10 cellular contexts compared by ENCODE assay signal in the genomic region with DNA sequence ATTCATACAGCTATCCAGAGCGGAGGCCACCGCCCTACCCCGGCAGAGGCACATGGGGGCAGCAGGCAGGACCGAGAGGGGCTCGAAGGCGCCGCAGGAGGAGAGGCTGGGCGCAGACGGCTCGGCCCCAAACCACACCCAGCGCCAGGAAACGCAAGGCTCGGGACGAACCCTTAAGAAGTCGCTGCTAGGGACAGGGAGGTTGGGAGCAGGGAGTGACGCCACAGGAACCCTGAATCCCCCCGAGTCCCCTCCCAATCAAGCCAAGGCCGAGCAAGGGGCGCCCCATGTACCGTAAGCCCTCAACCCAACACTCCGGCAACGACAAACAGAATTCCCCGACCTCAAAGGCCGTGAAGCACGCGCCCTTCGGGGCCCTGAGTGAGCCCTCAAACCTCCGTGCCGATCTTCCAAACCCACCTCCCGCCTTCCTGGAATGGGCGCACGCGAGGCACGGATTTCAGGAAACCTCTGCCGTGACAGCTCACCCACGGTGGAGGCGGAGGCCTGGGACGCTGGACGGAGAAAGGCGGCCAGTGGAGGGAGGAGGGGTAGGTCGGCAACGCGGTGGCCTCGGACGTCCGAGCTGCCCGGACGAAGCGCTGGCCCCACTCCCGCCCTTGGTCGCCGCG. TPM values are rescaled to one million over a fixed set of nuclear protein-coding genes. Genes with fewer than 3 reads are reported as not detected.
DNase-seq lines count a peak whose midpoint lies in the region; ATAC-seq and TF ChIP-seq lines count a peak whose summit lies in the region.
"Had no signal": no experiment of that assay in that cellular context is flagged by ENCODE, and none has a peak within 500 bp of the region (broad histone marks: within the 10 kb centered on the region; RNA-seq: fewer than 3 reads in every experiment).

No MANE protein-coding gene starts in this region.

- peak overlapping the region; percentile 79 to 89 (median 86) for H3K4me3 Mint-ChIP-seq in CD4-positive, alpha-beta memory T cell
- H3K4me3 Mint-ChIP-seq in T-helper 2 cell treated with Interferon-gamma antibody and Interleukin-4, amounts not matched to agents 5 μg/mL and 100 μg/mL, for 36 hours: peak overlapping the region; percentile 74
- H3K4me3 Mint-ChIP-seq in effector memory CD8-positive, alpha-beta T cell: peak overlapping the region; percentile 86 to 88
- peak overlapping the region; percentile 87 for H3K4me3 Mint-ChIP-seq in natural killer cell

- CTCF ChIA-PET in CD4-positive, alpha-beta memory T cell (lab: Charles Lee; ENCODE audit: partially characterized antibody): interaction anchor here (1.2 to 1.6 kb wide), 4 partner anchors 13 to 155 kb away, joined by 3 to 6 read pairs (median 4); a partner anchor contains a TSS

- H3K27ac ChIP-seq in CD4-positive, alpha-beta memory T cell (ENCODE audit: low read depth, low read length): peak overlapping the region; percentile 50

- H3K9me3 ChIP-seq in CD4-positive, alpha-beta memory T cell (ENCODE audit: control insufficient read depth in 1 of 2, low read length in 2 of 2): no peaks in the 10 kb centered on the region

- H3K36me3 ChIP-seq in CD4-positive, alpha-beta memory T cell (ENCODE audit: insufficient read depth, low read length): no peaks in the 10 kb centered on the region

- peak overlapping the region; percentile 82 to 95 (median 87) for H3K27ac Mint-ChIP-seq in CD4-positive, alpha-beta memory T cell
- H3K27ac Mint-ChIP-seq in T-helper 2 cell treated with Interferon-gamma antibody and Interleukin-4, amounts not matched to agents 5 μg/mL and 100 μg/mL, for 36 hours: no peak overlapping the region
- peak overlapping the region; percentile 85 to 87 for H3K27ac Mint-ChIP-seq in effector memory CD8-positive, alpha-beta T cell
- H3K27ac Mint-ChIP-seq in natural killer cell: peak overlapping the region; percentile 76 to 100
- H3K27ac Mint-ChIP-seq: activated naive CD4-positive, alpha-beta T cell treated with anti-CD3 and anti-CD28 coated beads, Interleukin-2, amount 50 U/mL, for 72 hours had no signal

- POLR2A ChIA-PET in CD4-positive, alpha-beta memory T cell (lab: Charles Lee; ENCODE audit: partially characterized antibody): interaction anchor here (0.9 to 6.0 kb wide), 6 partner anchors 23 to 175 kb away, joined by 3 to 57 read pairs (median 14); a partner anchor contains a TSS

- H3K36me3 Mint-ChIP-seq in CD4-positive, alpha-beta memory T cell: peaks cover 0 to 10% of the 10 kb centered on the region in 2 donors
- H3K36me3 Mint-ChIP-seq in T-helper 2 cell treated with Interferon-gamma antibody and Interleukin-4, amounts not matched to agents 5 μg/mL and 100 μg/mL, for 36 hours (ENCODE audit: low read depth): peaks cover 5% of the 10 kb centered on the region
- H3K36me3 Mint-ChIP-seq in effector memory CD8-positive, alpha-beta T cell (ENCODE audit: insufficient read depth): peaks cover 53% of the 10 kb centered on the region
- H3K36me3 Mint-ChIP-seq in natural killer cell: no peaks in the 10 kb centered on the region

- H3K27me3 Mint-ChIP-seq in CD4-positive, alpha-beta memory T cell: peaks cover 0 to 2% of the 10 kb centered on the region in 2 donors
- H3K27me3 Mint-ChIP-seq in T-helper 2 cell treated with Interferon-gamma antibody and Interleukin-4, amounts not matched to agents 5 μg/mL and 100 μg/mL, for 36 hours (ENCODE audit: low read depth): peaks cover 46% of the 10 kb centered on the region
- peaks cover 0 to 12% of the 10 kb centered on the region in 2 donors for H3K27me3 Mint-ChIP-seq in effector memory CD8-positive, alpha-beta T cell
- H3K27me3 Mint-ChIP-seq in natural killer cell (ENCODE audit: low read depth in 2 of 2): peaks cover 14 to 15% of the 10 kb centered on the region in 2 donors

- H3K9me3 Mint-ChIP-seq in CD4-positive, alpha-beta memory T cell: peaks cover 0 to 7% (median 0%) of the 10 kb centered on the region in 8 donors
- H3K9me3 Mint-ChIP-seq in T-helper 2 cell treated with Interferon-gamma antibody and Interleukin-4, amounts not matched to agents 5 μg/mL and 100 μg/mL, for 36 hours: no peaks in the 10 kb centered on the region
- H3K9me3 Mint-ChIP-seq in effector memory CD8-positive, alpha-beta T cell: no peaks in the 10 kb centered on the region
- H3K9me3 Mint-ChIP-seq in natural killer cell: no peaks in the 10 kb centered on the region
- H3K9me3 Mint-ChIP-seq: activated naive CD4-positive, alpha-beta T cell treated with anti-CD3 and anti-CD28 coated beads, Interleukin-2, amount 50 U/mL, for 72 hours had no signal

- intact Hi-C loops in CD4-positive, alpha-beta memory T cell (cut with micrococcal nuclease): loop anchor here (5.0 to 10.0 kb wide), 2 partner anchors 516 to 692 kb away; a partner anchor contains a TSS
- intact Hi-C loops in natural killer cell (cut with micrococcal nuclease) (no loop called here), posterior vena cava (cut with DNase I) (loop anchor here in 1 of 2 donors (10.0 kb wide), 1 partner anchor 152 kb away; a partner anchor contains a TSS)

- H3K27me3 ChIP-seq in CD4-positive, alpha-beta memory T cell (ENCODE audit: insufficient read depth, low read length): no peaks in the 10 kb centered on the region

- peak overlapping the region in 1 of 2 donors; percentile 51 for H3K4me3 ChIP-seq in CD4-positive, alpha-beta memory T cell (ENCODE audit: low read length in 2 of 2)

- H3K4me1 ChIP-seq in CD4-positive, alpha-beta memory T cell (ENCODE audit: insufficient read depth, low read length): peaks cover 61% of the 10 kb centered on the region

- no peak for TF ChIP-seq CTCF in natural killer cell (IDR thresholded peaks at IDR 0.05)

- no peak for ATAC-seq in effector memory CD8-positive, alpha-beta T cell (replicated peaks)
- ATAC-seq in natural killer cell (no peak), HG02623 (IDR thresholded peaks at IDR 0.05; ENCODE audit: unreplicated experiment) (no peak), HG03280 (IDR thresholded peaks at IDR 0.05; ENCODE audit: unreplicated experiment) (no peak)
- ATAC-seq: activated naive CD4-positive, alpha-beta T cell treated with anti-CD3 and anti-CD28 coated beads, Interleukin-2, amount 50 U/mL, for 72 hours had no signal

- H3K4me1 Mint-ChIP-seq in CD4-positive, alpha-beta memory T cell: peaks cover 46 to 70% (median 56%) of the 10 kb centered on the region in 4 donors
- peaks cover 49% of the 10 kb centered on the region for H3K4me1 Mint-ChIP-seq in T-helper 2 cell treated with Interferon-gamma antibody and Interleukin-4, amounts not matched to agents 5 μg/mL and 100 μg/mL, for 36 hours (ENCODE audit: low read depth)
- H3K4me1 Mint-ChIP-seq in effector memory CD8-positive, alpha-beta T cell (ENCODE audit: low read depth in 2 of 2): peaks cover 50 to 57% of the 10 kb centered on the region in 2 donors
- peaks cover 63 to 71% of the 10 kb centered on the region in 2 donors for H3K4me1 Mint-ChIP-seq in natural killer cell

- peak in 3 of 5 donors; percentile 15 to 28 (median 21) for DNase-seq in CD4-positive, alpha-beta memory T cell
- DNase-seq in T-helper 2 cell treated with Interferon-gamma antibody and Interleukin-4, amounts not matched to agents 5 μg/mL and 100 μg/mL, for 36 hours (ENCODE audit: low spot score): no peak
- peak in 1 of 3 experiments; percentile 21 for DNase-seq in effector memory CD8-positive, alpha-beta T cell
- DNase-seq in natural killer cell (no peak), posterior vena cava (ENCODE audit: low spot score) (no peak), iPS-NIHi11 (ENCODE audit: low spot score) (no peak)

RNA-seq across cellular contexts. Expression of a gene that starts 1.8 kb away (rescaled TPM):
- total RNA-seq in CD4-positive, alpha-beta memory T cell: 10 to 100 TPM; 31.4 to 31.8 TPM
- polyA plus RNA-seq in CD4-positive, alpha-beta memory T cell: 10 to 100 TPM; 13.1 to 16.2 TPM
- total RNA-seq in natural killer cell (100 to 1,000 TPM in 2 of 3 donors, 10 to 100 TPM in 1; 85.4 to 107 (median 104) TPM), posterior vena cava (1 to 10 TPM; 7.4 to 8.4 TPM)

RNA-seq across cellular contexts. Expression of a gene that starts 2.1 kb away (rescaled TPM):
- under 1 TPM; 0.12 to 0.19 TPM for total RNA-seq in CD4-positive, alpha-beta memory T cell
- not detected for polyA plus RNA-seq in CD4-positive, alpha-beta memory T cell
- total RNA-seq in natural killer cell (not detected), posterior vena cava (not detected)
- total RNA-seq: activated naive CD4-positive, alpha-beta T cell treated with anti-CD3 and anti-CD28 coated beads, Interleukin-2, amount 50 U/mL, for 72 hours; subcutaneous adipose tissue had no signal

RNA-seq across cellular contexts. Expression of a gene that starts 52.2 kb away (rescaled TPM):
- total RNA-seq in CD4-positive, alpha-beta memory T cell: 100 to 1,000 TPM in 1 of 2 experiments, 10 to 100 TPM in 1; 94.0 to 104 TPM
- 100 to 1,000 TPM in 1 of 2 donors, 10 to 100 TPM in 1; 68.0 to 105 TPM for polyA plus RNA-seq in CD4-positive, alpha-beta memory T cell
- total RNA-seq in natural killer cell (100 to 1,000 TPM; 103 to 130 (median 123) TPM), posterior vena cava (10 to 100 TPM; 38.7 to 38.9 TPM)

Comparison
In these comparisons a context has a peak if more than half of its experiments do, and no peak if none do; other contexts are left out.
1. DNase-seq: peak in CD4-positive, alpha-beta memory T cell (3 of 5); none in T-helper 2 cell treated with Interferon-gamma antibody and Interleukin-4, amounts not matched to agents 5 μg/mL and 100 μg/mL, for 36 hours (single experiment), natural killer cell (single experiment), posterior vena cava (single experiment) and iPS-NIHi11 (single experiment).
2. Peak in every context shown above with its lines, with median percentiles within 50 percentile points of each other: H3K4me3 Mint-ChIP-seq.